In genomic region chr6:90435207-90435899, GRCh38 we compare ENCODE assay signal across 19 cellular contexts.
"Had no signal": no experiment of that assay in that cellular context is flagged by ENCODE, and none has a peak within 500 bp of the region (broad histone marks: within the 10 kb centered on the region; RNA-seq: fewer than 3 reads in every experiment).

No MANE protein-coding gene starts in this region.

- H3K36me3 ChIP-seq: left lung, thoracic aorta, upper lobe of left lung had no signal

- H3K4me1 Mint-ChIP-seq: stimulated activated memory B cell treated with anti-CD40 and anti-IgM and Interleukin-4, amounts not matched to agents 10 μg/mL and 1 μg/mL and 100 μg/mL, for 72 hours had no signal

- H3K4me1 ChIP-seq: left lung, upper lobe of left lung had no signal

- H3K4me3 Mint-ChIP-seq: activated T-helper 1 cell treated with anti-CD3 and anti-CD28 coated beads, Interleukin-12 subunit alpha, Interleukin-12 subunit beta, Interleukin-2, Interleukin-4 antibody, amounts not matched to agents 30 ng/mL and 10 ng/mL and 1 ng/mL, durations not matched to agents 14 hours and 24 hours and 36 hours; neural crest cell; stimulated activated memory B cell treated with anti-CD40 and anti-IgM and Interleukin-4, amounts not matched to agents 10 μg/mL and 1 μg/mL and 100 μg/mL, for 72 hours; T-helper 1 cell treated with Interleukin-12 subunit alpha and Interleukin-12 subunit beta and Interleukin-4 antibody, amounts not matched to agents 30 μg/mL and 1 μg/mL, for 36 hours had no signal

- FAIRE-seq: colon had no signal

- H3K27ac Mint-ChIP-seq: activated naive CD4-positive, alpha-beta T cell treated with anti-CD3 and anti-CD28 coated beads, Interleukin-2, amount 50 U/mL, for 72 hours; activated T-helper 1 cell treated with anti-CD3 and anti-CD28 coated beads, Interleukin-12 subunit alpha, Interleukin-12 subunit beta, Interleukin-2, Interleukin-4 antibody, amounts not matched to agents 30 ng/mL and 10 ng/mL and 1 ng/mL, durations not matched to agents 14 hours and 24 hours and 36 hours; progenitor cell of endocrine pancreas; stimulated activated memory B cell treated with anti-CD40 and anti-IgM and Interleukin-4, amounts not matched to agents 10 μg/mL and 1 μg/mL and 100 μg/mL, for 72 hours; T-helper 1 cell treated with Interleukin-12 subunit alpha and Interleukin-12 subunit beta and Interleukin-4 antibody, amounts not matched to agents 30 μg/mL and 1 μg/mL, for 36 hours had no signal

- ATAC-seq: activated CD4-positive, CD25-positive, alpha-beta regulatory T cell treated with anti-CD3 and anti-CD28 coated beads, Interleukin-2, amount 50 U/mL, for 24 hours; activated naive CD4-positive, alpha-beta T cell treated with anti-CD3 and anti-CD28 coated beads, Interleukin-2, amount 50 U/mL, for 72 hours; left lung; stimulated activated memory B cell treated with anti-CD40 and anti-IgM and Interleukin-4, amounts not matched to agents 10 μg/mL and 1 μg/mL and 100 μg/mL, for 72 hours had no signal

- H3K4me3 ChIP-seq: dorsolateral prefrontal cortex, left lung, skin epidermis, thoracic aorta, upper lobe of left lung had no signal

- DNase-seq: activated CD4-positive, alpha-beta T cell treated with anti-CD3 and anti-CD28 coated beads, Interleukin-2, amount 50 U/mL, for 1 hour; activated gamma-delta T cell treated with Interleukin-2 at 50 U/mL for 16 hours; dorsolateral prefrontal cortex; foreskin fibroblast; hippocampal formation; left lung; stimulated activated CD4-positive, alpha-beta T cell treated with anti-CD3 and anti-CD28 coated beads, Interleukin-4, amount 100 ng/mL, for 1 hour; upper lobe of left lung had no signal

- H3K9me3 ChIP-seq: thoracic aorta, upper lobe of left lung had no signal

- H3K27ac ChIP-seq: dorsolateral prefrontal cortex, epithelial cell of prostate, left lung, skin epidermis, thoracic aorta, upper lobe of left lung had no signal

- H3K27me3 ChIP-seq: dorsolateral prefrontal cortex, left lung, upper lobe of left lung had no signal
